Comparison of ENCODE assay signal across 8 cellular contexts in genomic region chr7:32941996-32942782, GRCh38. TPM values are rescaled to one million over a fixed set of nuclear protein-coding genes. Genes with fewer than 3 reads are reported as not detected.
A peak's percentile ranks its signal among the peaks of the same experiment; 100 is the strongest.
DNase-seq lines count a peak whose midpoint lies in the region; ATAC-seq, FAIRE-seq and TF ChIP-seq lines count a peak whose summit lies in the region.

No MANE protein-coding gene starts in this region.

- no peak overlapping the region for H3K18ac ChIP-seq in H9 (ENCODE audit: insufficient read length, low read depth, low read length)

- no peak overlapping the region for H2BK120ac ChIP-seq in H9 (ENCODE audit: low read depth, low read length, poor library complexity, severe bottlenecking)

- H3K9me3 ChIP-seq in H9 (ENCODE audit: control insufficient read depth, low read depth, low read length) (no peaks in the 10 kb centered on the region), K562 (replicated peaks; ENCODE audit: control insufficient read depth, insufficient read depth, low read depth, low read length) (peaks cover 6% of the 10 kb centered on the region; the same call in 1 of the 2 replicates), iPS-18a (ENCODE audit: control insufficient read depth, low read depth, low read length) (peaks cover 5% of the 10 kb centered on the region), skeletal muscle tissue (ENCODE audit: control insufficient read depth in 3 of 3, low read length in 3 of 3) (no peaks in the 10 kb centered on the region)

- no peak overlapping the region for H4K91ac ChIP-seq in H9 (ENCODE audit: insufficient read length, low read depth, low read length)

- POLR2A ChIA-PET in K562 (lab: Yijun Ruan, JAX): interaction anchor here (0.6 to 2.8 kb wide), 3 partner anchors 14 to 126 kb away, joined by 3 to 21 read pairs (median 3); partner anchors contain the start of gene FKBP9

- peak; percentile 74 for TF ChIP-seq POLR2A in K562 (conservative IDR thresholded peaks at IDR 0.05)

- WGBS in H9 (ENCODE audit: extremely low coverage, insufficient read length, low lambda C conversion rate): no CpG with 5 or more reads among the region's 49 CpGs
- under 1% methylated on average over 33 of the region's 49 CpGs for WGBS in K562 (ENCODE audit: insufficient coverage, low coverage, missing lambda C conversion rate)

- peaks cover 99% of the 10 kb centered on the region for H3K27me3 Mint-ChIP-seq in H9 (ENCODE audit: low read depth)

- peaks cover 6 to 15% of the 10 kb centered on the region in 2 experiments for H3K9me3 Mint-ChIP-seq in H9

- FAIRE-seq in K562 (lab: Jason Lieb, UNC): no peak

- no peak overlapping the region for H3K4ac ChIP-seq in H9 (ENCODE audit: low read depth, low read length)

- TF ChIP-seq RAD21 in K562 (CRISPR knock-in tag; conservative IDR thresholded peaks at IDR 0.05 in 1 of 2, IDR thresholded peaks at IDR 0.05 in 1 of 2): no peak

- H3K4me1 ChIP-seq in H9 (ENCODE audit: insufficient read depth, low read length) (no peaks in the 10 kb centered on the region), K562 (replicated peaks in 1 of 2; ENCODE audit: control insufficient read depth in 2 of 2, insufficient read depth in 2 of 2, low read length in 2 of 2) (peaks cover 10 to 11% of the 10 kb centered on the region in 2 experiments; a peak in 4 of 5 replicates), iPS-18a (ENCODE audit: control insufficient read depth, low read depth, low read length) (peaks cover 12% of the 10 kb centered on the region), skeletal muscle tissue (ENCODE audit: control insufficient read depth in 3 of 3, insufficient read depth in 3 of 3, low read length in 3 of 3) (peaks cover 16 to 25% (median 18%) of the 10 kb centered on the region in 3 donors)

- H3K23me2 ChIP-seq in H9 (ENCODE audit: insufficient read length, low read depth, low read length, poor library complexity, severe bottlenecking): peaks cover 10% of the 10 kb centered on the region

- peaks cover 14% of the 10 kb centered on the region in 2 experiments for H3K4me1 Mint-ChIP-seq in H9

- H2AK5ac ChIP-seq in H9 (ENCODE audit: insufficient read length, low read length): no peak overlapping the region

- H3K27me3 ChIP-seq in H9 (ENCODE audit: insufficient read depth, low read length) (peaks cover 52% of the 10 kb centered on the region), K562 (ENCODE audit: control insufficient read depth in 2 of 2, insufficient read depth in 2 of 2, low read length in 2 of 2) (no peaks in the 10 kb centered on the region), iPS-18a (ENCODE audit: control insufficient read depth, insufficient read depth, low read length) (peaks cover 97% of the 10 kb centered on the region), skeletal muscle tissue (ENCODE audit: control insufficient read depth in 3 of 3, insufficient read depth in 3 of 3, low read length in 3 of 3) (no peaks in the 10 kb centered on the region)

- peak overlapping the region; percentile 80 for H3K4me3 ChIP-seq in GM08714 (ENCODE audit: low read length)
- H3K4me3 ChIP-seq in K562: peak overlapping the region; percentile 84
- H3K4me3 ChIP-seq in iPS-18a (ENCODE audit: low read length): peak overlapping the region; percentile 66
- H3K4me3 ChIP-seq in skeletal muscle tissue (ENCODE audit: low read length in 3 of 3): peak overlapping the region; percentile 74 to 83 (median 82)

- H4K5ac ChIP-seq in H9 (ENCODE audit: insufficient read length, low read depth, low read length): no peak overlapping the region

- no peak overlapping the region for H2BK20ac ChIP-seq in H9 (ENCODE audit: low read depth, low read length, poor library complexity, severe bottlenecking)

- intact Hi-C loops in K562 (cut with micrococcal nuclease): loop anchor here (2.0 to 5.0 kb wide), 5 partner anchors 35 to 250 kb away; partner anchors contain the start of genes KBTBD2 and NT5C3A

- no peak overlapping the region for H2AFZ ChIP-seq in H9 (ENCODE audit: low read length)
- peak overlapping the region; percentile 94 for H2AFZ ChIP-seq in K562 (ENCODE audit: low read depth, low read length)

- no peak overlapping the region for H2BK12ac ChIP-seq in H9 (ENCODE audit: insufficient read length, low read depth, low read length)

- no peak overlapping the region for H3K56ac ChIP-seq in H9 (ENCODE audit: insufficient read length, low read depth, low read length)

- no peaks in the 10 kb centered on the region for H3K79me2 ChIP-seq in H9 (ENCODE audit: insufficient read depth, low read length)
- H3K79me2 ChIP-seq in K562 (ENCODE audit: control insufficient read depth, insufficient read depth, low read length): peaks cover 44% of the 10 kb centered on the region

- no peak overlapping the region; a peak in 1 of 7 replicates for H3K27ac Mint-ChIP-seq in H9

- ATAC-seq in K562 (peak; percentile 88), GM19324 (IDR thresholded peaks at IDR 0.05; ENCODE audit: low FRiP score, unreplicated experiment) (no peak)

- TF ChIP-seq CTCF in H9 (conservative IDR thresholded peaks at IDR 0.05) (no peak), K562 (IDR thresholded peaks at IDR 0.05 in 2 of 3, conservative IDR thresholded peaks at IDR 0.05 in 1 of 3; ENCODE audit: insufficient read depth in 2 of 3, low read depth in 1 of 3, low read length in 3 of 3) (0 out of 6 replicates have a peak, but pooled peaks of 1 of the 3 experiments have one; percentile 13)

- no peak overlapping the region for H3K9ac ChIP-seq in H9 (ENCODE audit: extremely low read depth, insufficient read length, low read length)
- H3K9ac ChIP-seq in K562 (ENCODE audit: insufficient read depth in 1 of 2, low read depth in 2 of 2, low read length in 2 of 2): peak overlapping the region; percentile 89 to 97
- H3K9ac ChIP-seq in iPS-18a (ENCODE audit: low read length): peak overlapping the region; percentile 42
- H3K9ac ChIP-seq in skeletal muscle tissue (ENCODE audit: low read depth in 1 of 3, low read length in 3 of 3): peak overlapping the region; percentile 81 to 89 (median 87)

- no peak overlapping the region for H3K27ac ChIP-seq in H9 (ENCODE audit: insufficient read length, low read depth, low read length)
- peak overlapping the region; percentile 90 for H3K27ac ChIP-seq in K562 (ENCODE audit: extremely low read depth, low read depth, low read length)
- H3K27ac ChIP-seq in iPS-18a (ENCODE audit: low read length): no peak overlapping the region
- H3K27ac ChIP-seq in skeletal muscle tissue (ENCODE audit: low read depth, low read length): peak overlapping the region; percentile 72

- H4K20me1 ChIP-seq in H9 (ENCODE audit: control insufficient read depth, insufficient read depth, insufficient read length) (no peaks in the 10 kb centered on the region), K562 (replicated peaks; ENCODE audit: control insufficient read depth, insufficient read depth, low read length) (no peaks in the 10 kb centered on the region)

- CTCF ChIA-PET in K562 (lab: Yijun Ruan, JAX; ENCODE audit: low intra/inter-chr PET ratio): interaction anchor here (0.6 to 2.0 kb wide), 2 partner anchors 52 to 96 kb away, joined by 3 to 9 read pairs; no protein-coding TSS in a partner anchor

- no peak overlapping the region for H3T11ph ChIP-seq in H9 (ENCODE audit: low read length)

- no peak overlapping the region for H2BK15ac ChIP-seq in H9 (ENCODE audit: low read depth, low read length)

- no peaks in the 10 kb centered on the region for H3K9me1 ChIP-seq in K562 (ENCODE audit: control insufficient read depth, insufficient read depth, low read length)

- TSS peak; percentile 70 for BruUV-seq in K562 (replicated peaks; lab: Mats Ljungman, UMichigan)

- no peak overlapping the region for H4K8ac ChIP-seq in H9 (replicated peaks; ENCODE audit: insufficient read length, low read depth, low read length)

- H3K4me3 Mint-ChIP-seq in H9: peak overlapping the region; percentile 62 to 86

- peak; percentile 45 for DNase-seq in H9
- peak; percentile 71 for DNase-seq in M059J (ENCODE audit: low read depth)
- DNase-seq in T-helper 9 cell: peak; percentile 31
- DNase-seq in K562 (ENCODE audit: extremely low read depth in 1 of 4, low spot score in 3 of 4): peak; percentile 81 to 86 (median 84)

- no peaks in the 10 kb centered on the region for H3K79me1 ChIP-seq in H9 (ENCODE audit: insufficient read depth, low read depth, low read length, poor library complexity, severe bottlenecking)

- H3K4me2 ChIP-seq in H9 (ENCODE audit: insufficient read depth, insufficient read length, low read length): peak overlapping the region; percentile 47
- peak overlapping the region; percentile 93 for H3K4me2 ChIP-seq in K562 (ENCODE audit: insufficient read depth, low read length)

- in situ Hi-C loops in K562 (cut with MboI): no loop called here

- H3K36me3 ChIP-seq in K562 (ENCODE audit: control insufficient read depth, insufficient read depth, low read length) (peaks cover 17% of the 10 kb centered on the region; the same call in 2 of the 3 replicates), iPS-18a (ENCODE audit: control insufficient read depth, low read depth, low read length) (no peaks in the 10 kb centered on the region), skeletal muscle tissue (ENCODE audit: control insufficient read depth in 3 of 3, insufficient read depth in 3 of 3, low read length in 3 of 3) (no peaks in the 10 kb centered on the region)

- no peak for TF ChIP-seq EP300 in K562 (IDR thresholded peaks at IDR 0.05; ENCODE audit: low read length)

- H2BK5ac ChIP-seq in H9 (ENCODE audit: insufficient read length, low read length): no peak overlapping the region

- peaks cover 0 to 4% (median 1%) of the 10 kb centered on the region in 3 experiments; a peak in 4 of 7 replicates for H3K36me3 Mint-ChIP-seq in H9 (ENCODE audit: insufficient read depth in 1 of 3, low read depth in 3 of 3)

- H3K14ac ChIP-seq in H9 (ENCODE audit: insufficient read depth, low read length): no peak overlapping the region; the same call in 1 of the 2 replicates

- H3K23ac ChIP-seq in H9 (ENCODE audit: insufficient read length, low read depth, low read length): no peak overlapping the region

RNA-seq across cellular contexts. Expression of gene FKBP9, which starts 15.1 kb away (rescaled TPM):
- total RNA-seq in H9 (2021) (11.1 and 17.7 TPM in 2 replicates), K562 (2014; rRNA removed) (14.4 and 18.6 TPM in 2 replicates), K562 (2014; rRNA removed; fragmentation: Illumina TruSeq; extraction: Trizol) (18.8 and 19.2 TPM in 2 replicates), K562 (2015; rRNA removed; fragmentation: Illumina TruSeq; extraction: Trizol) (17.0 and 17.8 TPM in 2 replicates), K562 (2021) (23.7 and 27.2 TPM in 2 replicates), skeletal muscle tissue (176 TPM)
- total RNA-seq in M059J (2014; rRNA removed; shearing (Covaris generic)): 150 and 170 TPM in 2 replicates
- total RNA-seq in K562 (2011; cell fraction: chromatin; rRNA removed; ENCODE audit: low replicate concordance): 60.0 and 63.9 TPM in 2 replicates
- total RNA-seq in K562 (2011; cell fraction: nucleolus; rRNA removed): 53.8 and 63.0 TPM in 2 replicates
- 56.3 and 59.8 TPM in 2 replicates for total RNA-seq in K562 (2011; cell fraction: nucleoplasm; rRNA removed)
- polyA plus RNA-seq in K562 (2011; rRNA removed) (15.9 and 18.6 TPM in 2 replicates), K562 (2014; fragmentation: Illumina TruSeq; extraction: Trizol) (15.8 and 16.7 TPM in 2 replicates), K562 (2014; fragmentation: Nextera tagmentation; extraction: Ambion mirVana) (1 to 10 TPM; 5.9 to 8.1 TPM), K562 (2014; rRNA removed) (10.9 and 12.2 TPM in 2 replicates)
- polyA plus RNA-seq in K562 (2011; cell fraction: cytosol; rRNA removed): 16.3 and 28.5 TPM in 2 replicates
- polyA plus RNA-seq in K562 (2011; cell fraction: nucleus; rRNA removed): 17.6 and 26.7 TPM in 2 replicates
- polyA plus RNA-seq in K562 (2012): 24.7 and 37.0 TPM in 2 replicates
- 55.7 and 77.7 TPM in 2 replicates for polyA minus RNA-seq in K562 (2011; rRNA and poly(A)+ RNA removed)
- 11.5 and 28.3 TPM in 2 replicates for polyA minus RNA-seq in K562 (2011; cell fraction: cytosol; rRNA and poly(A)+ RNA removed)
- polyA minus RNA-seq in K562 (2011; cell fraction: nucleus; rRNA and poly(A)+ RNA removed): 9.7 and 17.9 TPM in 2 replicates

RNA-seq across cellular contexts. Expression of gene KBTBD2, which starts 50.6 kb away (rescaled TPM):
- 31.5 and 34.2 TPM in 2 replicates for total RNA-seq in H9 (2021)
- 32.6 and 46.6 TPM in 2 replicates for total RNA-seq in M059J (2014; rRNA removed; shearing (Covaris generic))
- total RNA-seq in K562 (2011; cell fraction: chromatin; rRNA removed; ENCODE audit: low replicate concordance): 104 and 163 TPM in 2 replicates
- 38.5 and 42.6 TPM in 2 replicates for total RNA-seq in K562 (2011; cell fraction: nucleolus; rRNA removed)
- 74.4 and 118 TPM in 2 replicates for total RNA-seq in K562 (2011; cell fraction: nucleoplasm; rRNA removed)
- total RNA-seq in K562 (2014; rRNA removed): 27.3 and 27.8 TPM in 2 replicates
- 40.3 and 50.3 TPM in 2 replicates for total RNA-seq in K562 (2014; rRNA removed; fragmentation: Illumina TruSeq; extraction: Trizol)
- total RNA-seq in K562 (2015; rRNA removed; fragmentation: Illumina TruSeq; extraction: Trizol): 33.8 and 35.8 TPM in 2 replicates
- total RNA-seq in K562 (2021): 27.0 and 31.4 TPM in 2 replicates
- 49.8 and 62.2 TPM in 2 replicates for polyA plus RNA-seq in K562 (2011; rRNA removed)
- 14.2 and 26.7 TPM in 2 replicates for polyA plus RNA-seq in K562 (2011; cell fraction: cytosol; rRNA removed)
- polyA plus RNA-seq in K562 (2011; cell fraction: nucleus; rRNA removed): 21.8 and 25.6 TPM in 2 replicates
- 22.4 and 24.3 TPM in 2 replicates for polyA plus RNA-seq in K562 (2012)
- polyA plus RNA-seq in K562 (2014; fragmentation: Illumina TruSeq; extraction: Trizol): 29.1 and 35.2 TPM in 2 replicates
- 10 to 100 TPM; 22.8 to 22.9 TPM for polyA plus RNA-seq in K562 (2014; fragmentation: Nextera tagmentation; extraction: Ambion mirVana)
- polyA plus RNA-seq in K562 (2014; rRNA removed): 27.4 and 30.8 TPM in 2 replicates
- polyA minus RNA-seq in K562 (2011; rRNA and poly(A)+ RNA removed): 104 and 106 TPM in 2 replicates
- polyA minus RNA-seq in K562 (2011; cell fraction: cytosol; rRNA and poly(A)+ RNA removed): 20.4 and 34.2 TPM in 2 replicates
- polyA minus RNA-seq in K562 (2011; cell fraction: nucleus; rRNA and poly(A)+ RNA removed): 25.0 and 32.5 TPM in 2 replicates
- 51.1 TPM for total RNA-seq in skeletal muscle tissue

Comparison
In these comparisons a context has a peak if more than half of its experiments do, and no peak if none do; other contexts are left out.
1. DNase-seq: peak in every context shown above with its lines; median percentile 84 in K562; 71 in M059J; 45 in H9; 31 in T-helper 9 cell.
2. H3K27ac ChIP-seq: peak in K562 (single experiment) and skeletal muscle tissue (single experiment); none in H9 (single experiment) and iPS-18a (single experiment).
3. Peak in every context shown above with its lines, with median percentiles within 50 percentile points of each other: H3K4me3 ChIP-seq.